Comparison of ENCODE assay signal across 1 cellular context in the genomic region with DNA sequence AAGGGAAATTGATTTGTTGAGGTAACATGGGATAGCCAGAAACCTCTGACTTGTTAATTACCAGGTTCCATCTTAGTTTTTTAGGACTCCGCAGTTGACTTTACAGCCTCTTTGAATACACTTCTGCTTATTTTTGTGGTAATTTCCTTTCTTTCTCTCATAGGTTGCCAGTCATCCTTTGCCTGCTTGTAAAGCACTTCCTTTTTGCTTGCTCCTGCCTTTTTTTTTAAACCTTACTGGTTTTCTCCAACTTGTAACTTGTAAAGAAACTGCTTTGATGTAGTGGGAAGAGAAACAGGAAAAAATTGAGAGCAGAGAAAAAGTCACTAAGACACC.
TF ChIP-seq lines count a peak whose summit lies in the region.

No MANE protein-coding gene starts in this region.

TF ChIP-seq in H1, 55 proteins besides CTCF, POLR2A, EP300 and RAD21 (continued from another document):
- no peak for TF ChIP-seq CHD2 (IDR thresholded peaks at IDR 0.05; ENCODE audit: low read length)
- no peak for TF ChIP-seq TEAD4 (IDR thresholded peaks at IDR 0.05; ENCODE audit: low read depth, low read length)
- TF ChIP-seq HDAC6 (IDR thresholded peaks at IDR 0.05; ENCODE audit: low read depth, low read length): no peak
- no peak for TF ChIP-seq BRCA1 (IDR thresholded peaks at IDR 0.05; ENCODE audit: low read depth, low read length)
- no peak for TF ChIP-seq ZNF274 (IDR thresholded peaks at IDR 0.05; ENCODE audit: borderline replicate concordance, extremely low read depth, low read length)
TF ChIP-seq in H1: peak in this region for 0.
